ENCODE assay signal across 8 cellular contexts in genomic region chr20:49384437-49385434, GRCh38.
DNase-seq lines count a peak whose midpoint lies in the region; ATAC-seq and TF ChIP-seq lines count a peak whose summit lies in the region.

No MANE protein-coding gene starts in this region.

- peaks cover 0 to 3% (median 0%) of the 10 kb centered on the region in 5 experiments for H3K9me3 Mint-ChIP-seq in brain

- ATAC-seq in HG03159 (IDR thresholded peaks at IDR 0.05; ENCODE audit: unreplicated experiment), result no peak

- no peaks in the 10 kb centered on the region for H3K36me3 Mint-ChIP-seq in brain

- peak overlapping the region in 1 of 5 experiments; percentile 3 for H3K4me3 Mint-ChIP-seq in brain

- peaks cover 2% of the 10 kb centered on the region for H3K27me3 Mint-ChIP-seq in brain

- peak; percentile 55 for DNase-seq in GM12865 (ENCODE audit: low read depth)
- peak; percentile 90 for DNase-seq in NCI-H1694 (lab: John Stamatoyannopoulos, UW)
- DNase-seq in UCSD-AML1 (lab: John Stamatoyannopoulos, UW; ENCODE audit: unreplicated experiment), result peak; percentile 79
- DNase-seq in iris pigment epithelial cell (ENCODE audit: low read depth), result peak; percentile 50
- DNase-seq in stimulated activated CD4-positive, alpha-beta T cell treated with anti-CD3 and anti-CD28 coated beads, Interleukin-2, amount 100 ng/mL, for 24 hours, result peak; percentile 69 to 84
- no peak for DNase-seq in cortex of kidney (lab: John Stamatoyannopoulos, UW)

- H3K4me3 ChIP-seq in GM12865 (ENCODE audit: low read depth, low read length), result no peak overlapping the region

- peak overlapping the region in 4 of 5 experiments; percentile 13 to 43 (median 23) for H3K27ac Mint-ChIP-seq in brain

- peaks cover 66% of the 10 kb centered on the region for H3K4me1 Mint-ChIP-seq in brain

- TF ChIP-seq CTCF in GM12865 (IDR thresholded peaks at IDR 0.05; ENCODE audit: insufficient read depth, low read depth, low read length, missing control alignments) (peak; percentile 70), brain (conservative IDR thresholded peaks at IDR 0.05) (peak; percentile 70 to 83)
